In the genomic region with DNA sequence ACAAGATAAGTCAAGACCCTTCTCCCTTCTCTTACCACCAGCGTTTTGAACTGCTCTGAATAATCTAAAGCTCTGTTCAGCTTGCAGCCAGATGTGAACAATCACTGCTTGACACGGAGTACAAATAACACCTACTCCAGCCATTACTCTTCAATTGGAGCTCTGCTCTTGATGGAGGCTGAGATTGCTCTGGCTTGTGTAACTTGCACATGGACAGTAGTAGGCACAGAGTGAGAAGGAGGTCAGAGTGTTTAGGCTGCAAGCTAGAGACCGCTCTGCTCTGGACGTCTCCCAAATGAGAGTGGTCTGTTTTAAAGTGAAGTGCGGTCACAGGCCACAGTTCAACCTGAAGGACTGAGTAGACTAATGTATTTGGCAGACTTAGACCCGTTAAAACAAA, we compare ENCODE assay signal across 2 cellular contexts.
TF ChIP-seq lines count a peak whose summit lies in the region.

No MANE protein-coding gene starts in this region.

TF ChIP-seq in GM23338, 12 proteins besides CTCF, POLR2A, EP300 and RAD21:
- TF ChIP-seq STAT1 (IDR thresholded peaks at IDR 0.05; ENCODE audit: unreplicated experiment) (no peak), ZNF114 (CRISPR knock-in tag; IDR thresholded peaks at IDR 0.05) (no peak), NANOG (IDR thresholded peaks at IDR 0.05; ENCODE audit: borderline replicate concordance) (no peak), EZH2 (IDR thresholded peaks at IDR 0.05; ENCODE audit: low read depth, unreplicated experiment) (no peak), EZH2phosphoT487 (IDR thresholded peaks at IDR 0.05; ENCODE audit: unreplicated experiment) (no peak), POLR2AphosphoS5 (IDR thresholded peaks at IDR 0.05; ENCODE audit: low read depth) (no peak), JUNB (IDR thresholded peaks at IDR 0.05; ENCODE audit: unreplicated experiment) (no peak)

TF ChIP-seq in GM12878, 131 proteins besides CTCF, POLR2A, EP300 and RAD21:
- TF ChIP-seq MEF2A (IDR thresholded peaks at IDR 0.05; ENCODE audit: insufficient read depth, low read depth, low read length) = no peak
- no peak for TF ChIP-seq CREB1 (IDR thresholded peaks at IDR 0.05; ENCODE audit: low read depth)
- no peak for TF ChIP-seq POLR2AphosphoS5 (IDR thresholded peaks at IDR 0.05; ENCODE audit: low read length)
- 0 out of 2 replicates have a peak, but pooled peaks have one; percentile 12 for TF ChIP-seq RUNX3 (IDR thresholded peaks at IDR 0.05; ENCODE audit: low read length)
- no peak for TF ChIP-seq KAT2A (conservative IDR thresholded peaks at IDR 0.05; ENCODE audit: control insufficient read depth, low read depth, low read length)
- TF ChIP-seq, protein P1, sequence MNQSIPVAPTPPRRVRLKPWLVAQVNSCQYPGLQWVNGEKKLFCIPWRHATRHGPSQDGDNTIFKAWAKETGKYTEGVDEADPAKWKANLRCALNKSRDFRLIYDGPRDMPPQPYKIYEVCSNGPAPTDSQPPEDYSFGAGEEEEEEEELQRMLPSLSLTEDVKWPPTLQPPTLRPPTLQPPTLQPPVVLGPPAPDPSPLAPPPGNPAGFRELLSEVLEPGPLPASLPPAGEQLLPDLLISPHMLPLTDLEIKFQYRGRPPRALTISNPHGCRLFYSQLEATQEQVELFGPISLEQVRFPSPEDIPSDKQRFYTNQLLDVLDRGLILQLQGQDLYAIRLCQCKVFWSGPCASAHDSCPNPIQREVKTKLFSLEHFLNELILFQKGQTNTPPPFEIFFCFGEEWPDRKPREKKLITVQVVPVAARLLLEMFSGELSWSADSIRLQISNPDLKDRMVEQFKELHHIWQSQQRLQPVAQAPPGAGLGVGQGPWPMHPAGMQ (IDR thresholded peaks at IDR 0.05; ENCODE audit: borderline replicate concordance) = no peak
